Comparison of ENCODE assay signal across 1 cellular context in genomic region chr1:42924249-42925131, GRCh38.
TF ChIP-seq lines count a peak whose summit lies in the region.

No MANE protein-coding gene starts in this region.

TF ChIP-seq in HepG2, 621 proteins besides CTCF, POLR2A, EP300 and RAD21 (continued from another document):
- no peak for TF ChIP-seq BCLAF1 (IDR thresholded peaks at IDR 0.05)
- TF ChIP-seq ATF6 (CRISPR knock-in tag; conservative IDR thresholded peaks at IDR 0.05), result no peak
- TF ChIP-seq SPEN (CRISPR knock-in tag; IDR thresholded peaks at IDR 0.05; ENCODE audit: low read depth), result peak; percentile 54
- no peak for TF ChIP-seq ZMAT3 (CRISPR knock-in tag; conservative IDR thresholded peaks at IDR 0.05)
- TF ChIP-seq ZNF704 (CRISPR knock-in tag; IDR thresholded peaks at IDR 0.05; ENCODE audit: borderline replicate concordance), result peak; percentile 79; the same call in 1 of the 2 replicates
- no peak for TF ChIP-seq MIXL1 (CRISPR knock-in tag; IDR thresholded peaks at IDR 0.05)
- TF ChIP-seq HNRNPK (IDR thresholded peaks at IDR 0.05; ENCODE audit: low read depth, low read length, poor library complexity, severe bottlenecking), result peak; percentile 100
- TF ChIP-seq ZNF883 (CRISPR knock-in tag; IDR thresholded peaks at IDR 0.05; ENCODE audit: not compliant biosample characterization), result no peak
- TF ChIP-seq ZBTB3 (CRISPR knock-in tag; IDR thresholded peaks at IDR 0.05; ENCODE audit: borderline replicate concordance, low read depth), result no peak
- no peak; the same call in 1 of the 2 replicates for TF ChIP-seq ZNF12 (CRISPR knock-in tag; IDR thresholded peaks at IDR 0.05)
- no peak for TF ChIP-seq ZNF24 (IDR thresholded peaks at IDR 0.05)
- TF ChIP-seq NONO (IDR thresholded peaks at IDR 0.05), result no peak
- TF ChIP-seq NONO (CRISPR knock-in tag; conservative IDR thresholded peaks at IDR 0.05), result 0 out of 2 replicates have a peak, but pooled peaks have one; percentile 44
- TF ChIP-seq EHMT2 (IDR thresholded peaks at IDR 0.05; ENCODE audit: borderline replicate concordance, low read depth, low read length), result no peak
- TF ChIP-seq ZNF44 (CRISPR knock-in tag; IDR thresholded peaks at IDR 0.05), result no peak
- TF ChIP-seq ZNF30 (CRISPR knock-in tag; IDR thresholded peaks at IDR 0.05), result no peak
- TF ChIP-seq PBX3 (CRISPR knock-in tag; IDR thresholded peaks at IDR 0.05; ENCODE audit: borderline replicate concordance), result no peak
- peak; percentile 55; the same call in 1 of the 2 replicates for TF ChIP-seq ZSCAN9 (CRISPR knock-in tag; IDR thresholded peaks at IDR 0.05; ENCODE audit: borderline replicate concordance)
- peak; percentile 75; the same call in 1 of the 2 replicates for TF ChIP-seq KDM5B (CRISPR knock-in tag; IDR thresholded peaks at IDR 0.05; ENCODE audit: borderline replicate concordance)
- TF ChIP-seq TAF1 (CRISPR knock-in tag; IDR thresholded peaks at IDR 0.05), result peak; percentile 60; the same call in 1 of the 2 replicates
- no peak for TF ChIP-seq SOX5 (CRISPR knock-in tag; IDR thresholded peaks at IDR 0.05; ENCODE audit: borderline replicate concordance)
- TF ChIP-seq SP1 (IDR thresholded peaks at IDR 0.05), result no peak
- peak; percentile 79 for TF ChIP-seq SP1 (CRISPR knock-in tag; IDR thresholded peaks at IDR 0.05)
- TF ChIP-seq CBX5 (CRISPR knock-in tag; IDR thresholded peaks at IDR 0.05; ENCODE audit: borderline replicate concordance), result no peak; the same call in 1 of the 2 replicates
- no peak for TF ChIP-seq SKIL (CRISPR knock-in tag; IDR thresholded peaks at IDR 0.05; ENCODE audit: borderline replicate concordance)
- no peak for TF ChIP-seq ZNF672 (CRISPR knock-in tag; IDR thresholded peaks at IDR 0.05)
- TF ChIP-seq MED8 (CRISPR knock-in tag; IDR thresholded peaks at IDR 0.05; ENCODE audit: insufficient replicate concordance), result peak; percentile 26
